Comparison of ENCODE assay signal across 8 cellular contexts in genomic region chr4:75673027-75673958, GRCh38. TPM values are rescaled to one million over a fixed set of nuclear protein-coding genes. Genes with fewer than 3 reads are reported as not detected.
DNase-seq lines count a peak whose midpoint lies in the region; ATAC-seq and TF ChIP-seq lines count a peak whose summit lies in the region.

G3BP2 (minus strand) TSS chr4:75673411; CDS start chr4:75662025, 11,386 bp downstream.

- no peaks in the 10 kb centered on the region; the same call in 1 of the 2 replicates for H3K36me3 ChIP-seq in H7 (replicated peaks; ENCODE audit: control insufficient read depth, insufficient read depth, low read length)

- H3K4me1 Mint-ChIP-seq in natural killer cell = peaks cover 48 to 54% of the 10 kb centered on the region in 2 donors

- TF ChIP-seq CTCF in natural killer cell (IDR thresholded peaks at IDR 0.05) = no peak

- H3K27me3 ChIP-seq in H7 (ENCODE audit: control insufficient read depth, insufficient read depth, low read length) = no peaks in the 10 kb centered on the region

- intact Hi-C loops in natural killer cell (cut with micrococcal nuclease) = loop anchor here (1.0 to 5.0 kb wide), 5 partner anchors 14 to 159 kb away; partner anchors contain the start of genes CDKL2, RCHY1, THAP6 and USO1

- H3K27me3 Mint-ChIP-seq in natural killer cell (ENCODE audit: low read depth in 2 of 2) = no peaks in the 10 kb centered on the region

- ATAC-seq in natural killer cell = peak; percentile 92 to 98 (median 94)

- peak within 1 kb of the TSS; percentile 91 for H3K4me3 ChIP-seq in H7 (ENCODE audit: insufficient read depth, low read depth, low read length)

- no peaks in the 10 kb centered on the region for H3K36me3 Mint-ChIP-seq in natural killer cell

- no peaks in the 10 kb centered on the region for H3K9me3 Mint-ChIP-seq in natural killer cell

- H3K27ac Mint-ChIP-seq in natural killer cell = peak within 1 kb of the TSS; percentile 98 to 99

- peak within 1 kb of the TSS; percentile 98 for H3K4me3 Mint-ChIP-seq in natural killer cell

- DNase-seq in ELF-1 (ENCODE audit: low read depth, low spot score) (peak; percentile 99), H7 (peak; percentile 98), M059J (ENCODE audit: low read depth) (peak; percentile 95), SHP77 (lab: John Stamatoyannopoulos, UW) (peak; percentile 98 to 99), fibroblast of peridontal ligament (ENCODE audit: extremely low read depth) (peak; percentile 98), natural killer cell (peak; percentile 92)
- peak; percentile 97 for DNase-seq in activated effector memory CD4-positive, alpha-beta T cell treated with Interleukin-2 at 50 U/mL for 16 hours
- DNase-seq in stimulated activated naive CD4-positive, alpha-beta T cell treated with Interleukin-2 at 50 U/mL for 16 hours (lab: John Stamatoyannopoulos, UW) = peak; percentile 99

RNA-seq across cellular contexts. Expression of gene G3BP2, which starts in this region (rescaled TPM):
- total RNA-seq in H7 (2014; rRNA removed; shearing (Covaris generic)) = 175 and 189 TPM in 2 replicates
- total RNA-seq in M059J (2014; rRNA removed; shearing (Covaris generic)) = 119 and 135 TPM in 2 replicates
- total RNA-seq in natural killer cell = 100 to 1,000 TPM; 204 to 233 (median 214) TPM

Comparison
In these comparisons a context has a peak if more than half of its experiments do, and no peak if none do; other contexts are left out.
1. Peak in every context shown above with its lines: DNase-seq, ATAC-seq and H3K4me3 ChIP-seq.